1 cellular context compared by ENCODE assay signal in genomic region chr4:1578301-1578781, GRCh38.
TF ChIP-seq lines count a peak whose summit lies in the region.

No MANE protein-coding gene starts in this region.

TF ChIP-seq in HEK293, 187 proteins besides CTCF, POLR2A, EP300 and RAD21 (continued from another document):
- TF ChIP-seq ZNF398 (tag by site-specific recombination; IDR thresholded peaks at IDR 0.05) = 0 out of 2 replicates have a peak, but pooled peaks have one; percentile 44
- TF ChIP-seq ZBTB7A (tag by site-specific recombination; IDR thresholded peaks at IDR 0.05; ENCODE audit: low read depth) = 0 out of 2 replicates have a peak, but pooled peaks have one; percentile 35
- TF ChIP-seq EGR2 (tag by site-specific recombination; IDR thresholded peaks at IDR 0.05; ENCODE audit: low read depth) = 0 out of 2 replicates have a peak, but pooled peaks have one; percentile 7
- TF ChIP-seq ZNF335 (tag by site-specific recombination; conservative IDR thresholded peaks at IDR 0.05) = no peak
